In genomic region chr6:89372506-89372901, GRCh38 we compare ENCODE assay signal across 10 cellular contexts. TPM values are rescaled to one million over a fixed set of nuclear protein-coding genes. Genes with fewer than 3 reads are reported as not detected.
DNase-seq lines count a peak whose midpoint lies in the region; ATAC-seq and TF ChIP-seq lines count a peak whose summit lies in the region.
"Had no signal": no experiment of that assay in that cellular context is flagged by ENCODE, and none has a peak within 500 bp of the region (broad histone marks: within the 10 kb centered on the region; RNA-seq: fewer than 3 reads in every experiment).

No MANE protein-coding gene starts in this region.

- H3K4me1 ChIP-seq in mesendoderm (ENCODE audit: control insufficient read depth, low read depth, low read length), result no peaks in the 10 kb centered on the region

- no peak overlapping the region for H3K9ac ChIP-seq in mesendoderm (ENCODE audit: low read length)

- no peak overlapping the region for H3K18ac ChIP-seq in mesendoderm (ENCODE audit: low read length)

- H3K79me1 ChIP-seq in mesendoderm (ENCODE audit: low read length), result no peaks in the 10 kb centered on the region

- H3K9me3 Mint-ChIP-seq in CD4-positive, alpha-beta T cell, result no peaks in the 10 kb centered on the region
- H3K9me3 Mint-ChIP-seq in T-helper 1 cell treated with Interleukin-12 subunit alpha and Interleukin-12 subunit beta and Interleukin-4 antibody, amounts not matched to agents 30 μg/mL and 1 μg/mL, for 36 hours, result no peaks in the 10 kb centered on the region
- H3K9me3 Mint-ChIP-seq in glutamatergic neuron (ENCODE audit: unreplicated experiment), result no peaks in the 10 kb centered on the region

- H3K27me3 Mint-ChIP-seq in CD4-positive, alpha-beta T cell, result no peaks in the 10 kb centered on the region
- no peaks in the 10 kb centered on the region for H3K27me3 Mint-ChIP-seq in T-helper 1 cell treated with Interleukin-12 subunit alpha and Interleukin-12 subunit beta and Interleukin-4 antibody, amounts not matched to agents 30 μg/mL and 1 μg/mL, for 36 hours (ENCODE audit: low read depth)
- peaks cover 3% of the 10 kb centered on the region for H3K27me3 Mint-ChIP-seq in glutamatergic neuron (ENCODE audit: unreplicated experiment)

- no peaks in the 10 kb centered on the region for H3K79me2 ChIP-seq in mesendoderm (ENCODE audit: control insufficient read depth, insufficient read depth, low read length)

- no peak overlapping the region for H3K27ac ChIP-seq in CD4-positive, alpha-beta T cell (ENCODE audit: low read depth, low read length)
- no peak overlapping the region for H3K27ac ChIP-seq in mesendoderm (ENCODE audit: low read depth, low read length)

- H3K4me3 Mint-ChIP-seq in CD4-positive, alpha-beta T cell, result no peak overlapping the region
- H3K4me3 Mint-ChIP-seq in T-helper 1 cell treated with Interleukin-12 subunit alpha and Interleukin-12 subunit beta and Interleukin-4 antibody, amounts not matched to agents 30 μg/mL and 1 μg/mL, for 36 hours, result peak overlapping the region; percentile 48
- H3K4me3 Mint-ChIP-seq in glutamatergic neuron (ENCODE audit: unreplicated experiment), result no peak overlapping the region

- CTCF ChIA-PET in CD4-positive, alpha-beta T cell (lab: Charles Lee), result interaction anchor here (0.5 to 2.9 kb wide), 31 partner anchors 8 to 1445 kb away, joined by 3 to 29 read pairs (median 4); partner anchors contain the start of genes LYRM2, RNGTT and UBE2J1

- no peak overlapping the region for H3K4ac ChIP-seq in mesendoderm (ENCODE audit: low read depth, low read length)

- no peaks in the 10 kb centered on the region for H3K9me3 ChIP-seq in CD4-positive, alpha-beta T cell (ENCODE audit: control insufficient read depth, low read length)

- H3K36me3 ChIP-seq in mesendoderm (ENCODE audit: control insufficient read depth, insufficient read depth, low read length), result no peaks in the 10 kb centered on the region

- H2BK5ac ChIP-seq in mesendoderm (ENCODE audit: low read length), result no peak overlapping the region

- no peak overlapping the region for H4K5ac ChIP-seq in mesendoderm (ENCODE audit: low read length)

- peak overlapping the region; percentile 79 for H3K27ac Mint-ChIP-seq in CD4-positive, alpha-beta T cell
- H3K27ac Mint-ChIP-seq in T-helper 1 cell treated with Interleukin-12 subunit alpha and Interleukin-12 subunit beta and Interleukin-4 antibody, amounts not matched to agents 30 μg/mL and 1 μg/mL, for 36 hours, result peak overlapping the region; percentile 89
- H3K27ac Mint-ChIP-seq in glutamatergic neuron (ENCODE audit: unreplicated experiment), result no peak overlapping the region

- no peak overlapping the region for H4K8ac ChIP-seq in mesendoderm (ENCODE audit: low read depth, low read length)

- H3K23ac ChIP-seq in mesendoderm (ENCODE audit: low read length), result no peak overlapping the region

- H2BK15ac ChIP-seq in mesendoderm (replicated peaks; ENCODE audit: low read depth), result no peak overlapping the region

- no peak for TF ChIP-seq CTCF in CD4-positive, alpha-beta T cell (IDR thresholded peaks at IDR 0.05)
- TF ChIP-seq CTCF in glutamatergic neuron (IDR thresholded peaks at IDR 0.05; ENCODE audit: partially characterized antibody, unreplicated experiment), result no peak

- no CpG with 5 or more reads among the region's 3 CpGs for WGBS in mesendoderm (ENCODE audit: extremely low coverage, insufficient coverage, low lambda C conversion rate)

- POLR2A ChIA-PET in CD4-positive, alpha-beta T cell (lab: Charles Lee), result interaction anchor here (0.9 to 2.4 kb wide), 9 partner anchors 11 to 390 kb away, joined by 3 to 13 read pairs (median 4); partner anchors contain the start of genes PNRC1, RRAGD and UBE2J1

- H3K4me3 ChIP-seq in mesendoderm (ENCODE audit: low read length), result no peak overlapping the region
- H3K4me3 ChIP-seq: lung had no signal

- no peak overlapping the region for H3K56ac ChIP-seq in mesendoderm (ENCODE audit: low read length)

- intact Hi-C loops in CD4-positive, alpha-beta T cell (cut with DNase I, micrococcal nuclease), result loop anchor here (2.0 to 5.0 kb wide), 3 partner anchors 16 to 1105 kb away; no protein-coding TSS in a partner anchor

- H3K4me1 Mint-ChIP-seq in CD4-positive, alpha-beta T cell (ENCODE audit: low read depth), result peaks cover 27% of the 10 kb centered on the region
- H3K4me1 Mint-ChIP-seq in T-helper 1 cell treated with Interleukin-12 subunit alpha and Interleukin-12 subunit beta and Interleukin-4 antibody, amounts not matched to agents 30 μg/mL and 1 μg/mL, for 36 hours (ENCODE audit: low read depth), result peaks cover 44% of the 10 kb centered on the region
- H3K4me1 Mint-ChIP-seq in glutamatergic neuron (ENCODE audit: low read depth, unreplicated experiment), result peaks cover 13% of the 10 kb centered on the region

- H3K36me3 Mint-ChIP-seq in CD4-positive, alpha-beta T cell (ENCODE audit: low read depth), result no peaks in the 10 kb centered on the region
- peaks cover 10% of the 10 kb centered on the region for H3K36me3 Mint-ChIP-seq in T-helper 1 cell treated with Interleukin-12 subunit alpha and Interleukin-12 subunit beta and Interleukin-4 antibody, amounts not matched to agents 30 μg/mL and 1 μg/mL, for 36 hours (ENCODE audit: low read depth)
- no peaks in the 10 kb centered on the region for H3K36me3 Mint-ChIP-seq in glutamatergic neuron (ENCODE audit: unreplicated experiment)

- H3K27me3 ChIP-seq in CD4-positive, alpha-beta T cell (ENCODE audit: control insufficient read depth, insufficient read depth, low read length), result no peaks in the 10 kb centered on the region
- no peaks in the 10 kb centered on the region for H3K27me3 ChIP-seq in mesendoderm (ENCODE audit: insufficient read depth, low read length, poor library complexity)

- no peak overlapping the region for H2BK120ac ChIP-seq in mesendoderm (ENCODE audit: low read depth, low read length)

- no peak overlapping the region for H2AK5ac ChIP-seq in mesendoderm (ENCODE audit: low read length)

- no peak for DNase-seq in CD4-positive, alpha-beta T cell
- no peak for DNase-seq in ecto neural progenitor cell (ENCODE audit: low spot score)
- DNase-seq in glutamatergic neuron, result no peak
- DNase-seq in mesendoderm, result no peak
- no peak for DNase-seq in central memory CD4-positive, alpha-beta T cell

- ATAC-seq in CD4-positive, alpha-beta T cell (ENCODE audit: poor library complexity), result no peak
- ATAC-seq in GM18873 (IDR thresholded peaks at IDR 0.05; ENCODE audit: low FRiP score, unreplicated experiment), result peak; percentile 40
- peak; percentile 29 for ATAC-seq in HG02938 (IDR thresholded peaks at IDR 0.05; ENCODE audit: unreplicated experiment)

- no peak overlapping the region for H3K4me2 ChIP-seq in mesendoderm (ENCODE audit: low read length)

RNA-seq across cellular contexts. Expression of gene UBE2J1, which starts 20.0 kb away (rescaled TPM):
- 10 to 100 TPM; 34.7 to 34.9 TPM for total RNA-seq in CD4-positive, alpha-beta T cell
- total RNA-seq in glutamatergic neuron (ENCODE audit: unreplicated experiment), result 31.5 TPM
- 34.6 TPM for polyA plus RNA-seq in mesendoderm (2013, experiment 1 of 2)
- polyA plus RNA-seq in mesendoderm (2013, experiment 2 of 2), result 35.3 TPM

RNA-seq across cellular contexts. Expression of gene RRAGD, which starts 39.6 kb away (rescaled TPM):
- total RNA-seq in CD4-positive, alpha-beta T cell, result 10 to 100 TPM in 1 of 2 experiments, 1 to 10 TPM in 1; 9.0 to 10.2 TPM
- total RNA-seq in glutamatergic neuron (ENCODE audit: unreplicated experiment), result 14.7 TPM
- 3.5 TPM for polyA plus RNA-seq in mesendoderm (2013, experiment 1 of 2)
- polyA plus RNA-seq in mesendoderm (2013, experiment 2 of 2), result 3.8 TPM

RNA-seq across cellular contexts. Expression of gene GABRR2, which starts 57.4 kb away (rescaled TPM):
- under 1 TPM; 0.47 to 0.49 TPM for total RNA-seq in CD4-positive, alpha-beta T cell
- 0.49 TPM for total RNA-seq in glutamatergic neuron (ENCODE audit: unreplicated experiment)
- 0.04 TPM for polyA plus RNA-seq in mesendoderm (2013, experiment 1 of 2)
- polyA plus RNA-seq in mesendoderm (2013, experiment 2 of 2), result 0.03 TPM
- total RNA-seq: MCF 10A had no signal
